In the genomic region with DNA sequence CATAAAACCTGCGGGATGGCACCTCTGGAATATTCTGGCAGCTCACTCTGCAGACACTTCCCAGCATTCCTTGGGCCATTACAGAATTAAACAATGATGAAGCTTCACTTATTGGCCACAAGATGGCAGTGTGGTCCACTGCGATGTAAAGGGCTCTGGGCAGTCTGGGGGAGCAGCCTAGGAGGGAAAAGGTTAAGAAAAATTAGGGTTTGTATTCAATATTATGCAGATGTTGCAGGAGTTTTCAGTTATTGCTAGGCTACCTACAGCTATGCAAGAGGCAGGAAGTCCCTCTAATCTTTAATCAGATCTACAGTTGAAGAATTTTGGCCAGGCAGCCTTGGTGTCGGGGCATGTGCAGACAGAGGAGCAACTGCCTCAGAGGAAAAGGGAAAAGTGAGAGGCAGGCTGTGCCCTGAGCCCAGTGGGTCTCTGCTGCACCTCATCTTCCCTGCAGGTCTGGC, we compare ENCODE assay signal across 8 cellular contexts.
A peak's percentile ranks its signal among the peaks of the same experiment; 100 is the strongest.
DNase-seq lines count a peak whose midpoint lies in the region; ATAC-seq, FAIRE-seq and TF ChIP-seq lines count a peak whose summit lies in the region.

No MANE protein-coding gene starts in this region.

- POLR2A ChIA-PET in Panc1 (lab: Charles Lee) (no interaction called here), HepG2 (lab: Yijun Ruan, JAX) (no interaction called here)

- TF ChIP-seq CTCF in Panc1 (IDR thresholded peaks at IDR 0.05): peak; percentile 86
- peak; percentile 67 for TF ChIP-seq CTCF in HepG2 (CRISPR knock-in tag; IDR thresholded peaks at IDR 0.05)
- peak in 5 of 6 experiments; percentile 66 to 86 (median 75) for TF ChIP-seq CTCF in thyroid gland (IDR thresholded peaks at IDR 0.05)

- no peak overlapping the region for H3K9ac ChIP-seq in HepG2 (ENCODE audit: insufficient read depth, low read depth, low read length)

- intact Hi-C loops in Panc1 (cut with micrococcal nuclease; ENCODE audit: unreplicated experiment) (no loop called here), HepG2 (cut with micrococcal nuclease; ENCODE audit: unreplicated experiment) (no loop called here), thyroid gland (cut with DNase I) (no loop called here)

- H3K4me1 ChIP-seq in Panc1 (ENCODE audit: control insufficient read depth, insufficient read depth, low read length) (no peaks in the 10 kb centered on the region), HepG2 (ENCODE audit: insufficient read depth, low read length) (no peaks in the 10 kb centered on the region), thyroid gland (peaks cover 0 to 8% of the 10 kb centered on the region in 2 donors)

- no peak overlapping the region for H3K4me2 ChIP-seq in HepG2 (ENCODE audit: low read depth, low read length)

- H4K20me1 ChIP-seq in HepG2 (ENCODE audit: insufficient read depth, low read length): no peaks in the 10 kb centered on the region

- WGBS in HepG2 (ENCODE audit: low lambda C conversion rate): 20% methylated on average over 3 of the region's 3 CpGs
- 22 to 26% methylated on average over 3 of the region's 3 CpGs for WGBS in thyroid gland, 2 donors

- no peaks in the 10 kb centered on the region for H3K36me3 ChIP-seq in Panc1 (ENCODE audit: control insufficient read depth, insufficient read depth, low read length)
- no peaks in the 10 kb centered on the region for H3K36me3 ChIP-seq in HepG2 (replicated peaks in 1 of 2; ENCODE audit: control insufficient read depth in 1 of 2, insufficient read depth in 2 of 2, low read length in 2 of 2)
- H3K36me3 ChIP-seq in thyroid gland: no peaks in the 10 kb centered on the region

- BruUV-seq in Panc1 (replicated peaks; lab: Mats Ljungman, UMichigan): no TSS peak
- BruUV-seq in HepG2 (replicated peaks; lab: Mats Ljungman, UMichigan): no TSS peak

- peak; percentile 33 for DNase-seq in stimulated activated CD4-positive, alpha-beta T cell treated with anti-CD3 and anti-CD28 coated beads, Interleukin-15, amount 100 ng/mL, for 24 hours
- DNase-seq in stimulated activated CD4-positive, alpha-beta T cell treated with anti-CD3 and anti-CD28 coated beads, Interleukin-4, amount 100 ng/mL, for 1 hour: no peak
- DNase-seq in HPDE6-E6E7 (ENCODE audit: extremely low spot score): peak; percentile 31
- DNase-seq in Panc1 (ENCODE audit: low read depth, low spot score): no peak
- no peak for DNase-seq in central memory CD8-positive, alpha-beta T cell (ENCODE audit: low spot score in 2 of 2)
- peak; percentile 55 for DNase-seq in HepG2 (ENCODE audit: low spot score)
- peak; percentile 27 to 47 for DNase-seq in thyroid gland

- in situ Hi-C loops in Panc1 (cut with HindIII; ENCODE audit: low pct_unique_long_range_greater_than_20kb, low sequenced_read_pairs): no loop called here
- in situ Hi-C loops in HepG2 (cut with HindIII; ENCODE audit: extremely low pct_ligation_motif_present, low pct_unique_long_range_greater_than_20kb): no loop called here

- H3K27ac Mint-ChIP-seq in central memory CD8-positive, alpha-beta T cell (ENCODE audit: low read depth): peak overlapping the region; percentile 44

- no peak overlapping the region for H3K4me3 ChIP-seq in Panc1 (ENCODE audit: low read depth in 2 of 2, low read length in 2 of 2)
- H3K4me3 ChIP-seq in HepG2 (replicated peaks in 1 of 3; ENCODE audit: insufficient read depth in 1 of 3, low read depth in 2 of 3, low read length in 3 of 3): no peak overlapping the region
- H3K4me3 ChIP-seq in thyroid gland (replicated peaks in 1 of 3): no peak overlapping the region

- no peak overlapping the region for H2AFZ ChIP-seq in HepG2 (ENCODE audit: low read length)

- peaks cover 22% of the 10 kb centered on the region for H3K4me1 Mint-ChIP-seq in central memory CD8-positive, alpha-beta T cell

- no peak for TF ChIP-seq POLR2A in HepG2 (IDR thresholded peaks at IDR 0.05; ENCODE audit: insufficient read depth in 1 of 2, low read depth in 2 of 2, low read length in 2 of 2)
- no peak for TF ChIP-seq POLR2A in thyroid gland (IDR thresholded peaks at IDR 0.05)

- CTCF ChIA-PET in Panc1 (lab: Charles Lee) (interaction anchor here (0.5 kb wide), 1 partner anchor 189 kb away, joined by 3 read pairs; no protein-coding TSS in a partner anchor), HepG2 (lab: Yijun Ruan, JAX; ENCODE audit: low intra/inter-chr PET ratio, low total read pairs) (no interaction called here)

- TF ChIP-seq RAD21 in HepG2 (CRISPR knock-in tag; IDR thresholded peaks at IDR 0.05): no peak

- peak; percentile 60 for FAIRE-seq in HepG2 (lab: Jason Lieb, UNC)

- no peaks in the 10 kb centered on the region for H3K9me3 ChIP-seq in Panc1 (ENCODE audit: control insufficient read depth, insufficient read depth, low read depth, low read length)
- H3K9me3 ChIP-seq in HepG2 (ENCODE audit: low read length): no peaks in the 10 kb centered on the region
- H3K9me3 ChIP-seq in thyroid gland: no peaks in the 10 kb centered on the region

- peaks cover 4% of the 10 kb centered on the region; the same call in 1 of the 2 replicates for H3K27me3 ChIP-seq in Panc1 (ENCODE audit: control insufficient read depth, insufficient read depth, low read length)
- H3K27me3 ChIP-seq in HepG2 (ENCODE audit: control insufficient read depth in 1 of 2, insufficient read depth in 2 of 2, low read length in 2 of 2): peaks cover 0 to under 1% of the 10 kb centered on the region in 2 experiments; a peak in 1 of 5 replicates
- H3K27me3 ChIP-seq in thyroid gland: no peaks in the 10 kb centered on the region

- no peaks in the 10 kb centered on the region for H3K79me2 ChIP-seq in HepG2 (ENCODE audit: insufficient read depth, low read length)

- H3K27me3 Mint-ChIP-seq in central memory CD8-positive, alpha-beta T cell: peaks cover 12% of the 10 kb centered on the region

- TF ChIP-seq EP300 in HepG2 (IDR thresholded peaks at IDR 0.05; ENCODE audit: low read depth in 2 of 2, low read length in 2 of 2) (no peak), HepG2 (CRISPR knock-in tag; IDR thresholded peaks at IDR 0.05; ENCODE audit: borderline replicate concordance) (no peak)

- peak overlapping the region; percentile 34 for H3K4me3 Mint-ChIP-seq in central memory CD8-positive, alpha-beta T cell

- H3K9me3 Mint-ChIP-seq in central memory CD8-positive, alpha-beta T cell: no peaks in the 10 kb centered on the region

- ATAC-seq in GM21529 (IDR thresholded peaks at IDR 0.05; ENCODE audit: unreplicated experiment): peak; percentile 97
- peak; percentile 94 for ATAC-seq in Panc1
- ATAC-seq in central memory CD8-positive, alpha-beta T cell (replicated peaks; ENCODE audit: extremely low read depth, poor library complexity, severe bottlenecking): peak; percentile 57
- peak; percentile 92 for ATAC-seq in HepG2

- H3K27ac ChIP-seq in Panc1 (ENCODE audit: low read length): no peak overlapping the region
- no peak overlapping the region for H3K27ac ChIP-seq in HepG2 (ENCODE audit: extremely low read length, insufficient read depth, low read length)
- no peak overlapping the region for H3K27ac ChIP-seq in thyroid gland

- peaks cover 2% of the 10 kb centered on the region for H3K36me3 Mint-ChIP-seq in central memory CD8-positive, alpha-beta T cell (ENCODE audit: insufficient read depth)

TF ChIP-seq in HepG2, 621 proteins besides CTCF, POLR2A, EP300 and RAD21:
- TF ChIP-seq, protein P1, sequence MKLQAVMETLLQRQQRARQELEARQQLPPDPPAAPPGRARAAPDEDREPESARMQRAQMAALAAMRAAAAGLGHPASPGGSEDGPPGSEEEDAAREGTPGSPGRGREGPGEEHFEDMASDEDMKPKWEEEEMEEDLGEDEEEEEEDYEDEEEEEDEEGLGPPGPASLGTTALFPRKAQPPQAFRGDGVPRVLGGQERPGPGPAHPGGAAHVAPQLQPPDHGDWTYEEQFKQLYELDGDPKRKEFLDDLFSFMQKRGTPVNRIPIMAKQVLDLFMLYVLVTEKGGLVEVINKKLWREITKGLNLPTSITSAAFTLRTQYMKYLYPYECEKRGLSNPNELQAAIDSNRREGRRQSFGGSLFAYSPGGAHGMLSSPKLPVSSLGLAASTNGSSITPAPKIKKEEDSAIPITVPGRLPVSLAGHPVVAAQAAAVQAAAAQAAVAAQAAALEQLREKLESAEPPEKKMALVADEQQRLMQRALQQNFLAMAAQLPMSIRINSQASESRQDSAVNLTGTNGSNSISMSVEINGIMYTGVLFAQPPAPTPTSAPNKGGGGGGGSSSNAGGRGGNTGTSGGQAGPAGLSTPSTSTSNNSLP (IDR thresholded peaks at IDR 0.05; ENCODE audit: low read depth, low read length): 0 out of 2 replicates have a peak, but pooled peaks have one; percentile 18
- TF ChIP-seq ZNF143 (CRISPR knock-in tag; IDR thresholded peaks at IDR 0.05) (peak; percentile 78), NR2F6 (IDR thresholded peaks at IDR 0.05) (no peak), NR2F6 (CRISPR knock-in tag; IDR thresholded peaks at IDR 0.05) (no peak), ZNF850 (CRISPR knock-in tag; conservative IDR thresholded peaks at IDR 0.05) (no peak)

Comparison
In these comparisons a context has a peak if more than half of its experiments do, and no peak if none do; other contexts are left out.
1. DNase-seq: peak in stimulated activated CD4-positive, alpha-beta T cell treated with anti-CD3 and anti-CD28 coated beads, Interleukin-15, amount 100 ng/mL, for 24 hours (single experiment), HPDE6-E6E7 (single experiment), HepG2 (single experiment) and thyroid gland (2 of 2); none in stimulated activated CD4-positive, alpha-beta T cell treated with anti-CD3 and anti-CD28 coated beads, Interleukin-4, amount 100 ng/mL, for 1 hour (single experiment), Panc1 (single experiment) and central memory CD8-positive, alpha-beta T cell (0 of 2).
2. Peak in every context shown above with its lines, with median percentiles within 50 percentile points of each other: ATAC-seq and CTCF ChIP-seq.